14 cellular contexts compared by ENCODE assay signal in genomic region chr2:7033136-7033960, GRCh38.
"Had no signal": no experiment of that assay in that cellular context is flagged by ENCODE, and none has a peak within 500 bp of the region (broad histone marks: within the 10 kb centered on the region; RNA-seq: fewer than 3 reads in every experiment).

No MANE protein-coding gene starts in this region.

- H3K4me3 Mint-ChIP-seq: activated B cell treated with CpG ODN at 0.5 μM for 24 hours; activated naive CD8-positive, alpha-beta T cell treated with anti-CD3 and anti-CD28 coated beads, Interleukin-2, amount 10 ng/mL, durations not matched to agents 7 days and 5 days; memory B cell; T-helper 1 cell treated with Interleukin-12 subunit alpha and Interleukin-12 subunit beta and Interleukin-4 antibody, amounts not matched to agents 30 μg/mL and 1 μg/mL, for 36 hours had no signal

- H3K27me3 ChIP-seq: heart right ventricle, transverse colon had no signal

- H3K27ac ChIP-seq: heart right ventricle, transverse colon had no signal

- ATAC-seq: left lobe of liver had no signal

- H3K4me1 Mint-ChIP-seq: activated B cell treated with CpG ODN at 0.5 μM for 24 hours had no signal

- H3K36me3 ChIP-seq: transverse colon had no signal

- H3K27ac Mint-ChIP-seq: activated B cell treated with CpG ODN at 0.5 μM for 24 hours; activated naive CD8-positive, alpha-beta T cell treated with anti-CD3 and anti-CD28 coated beads, Interleukin-2, amount 10 ng/mL, durations not matched to agents 7 days and 5 days; memory B cell; T-helper 1 cell treated with Interleukin-12 subunit alpha and Interleukin-12 subunit beta and Interleukin-4 antibody, amounts not matched to agents 30 μg/mL and 1 μg/mL, for 36 hours had no signal

- FAIRE-seq: bronchial epithelial cell, frontal cortex, islet of Langerhans had no signal

- H3K9me3 ChIP-seq: heart right ventricle, transverse colon had no signal

- H3K27me3 Mint-ChIP-seq: activated B cell treated with CpG ODN at 0.5 μM for 24 hours; activated naive CD8-positive, alpha-beta T cell treated with anti-CD3 and anti-CD28 coated beads, Interleukin-2, amount 10 ng/mL, durations not matched to agents 7 days and 5 days; memory B cell had no signal

- H3K9me3 Mint-ChIP-seq: activated B cell treated with CpG ODN at 0.5 μM for 24 hours; T-helper 1 cell treated with Interleukin-12 subunit alpha and Interleukin-12 subunit beta and Interleukin-4 antibody, amounts not matched to agents 30 μg/mL and 1 μg/mL, for 36 hours had no signal

- H3K4me3 ChIP-seq: smooth muscle cell, transverse colon had no signal

- DNase-seq: activated B cell treated with CpG ODN at 0.5 μM for 24 hours; activated CD4-positive, alpha-beta T cell treated with anti-CD3 and anti-CD28 coated beads, Interleukin-2, amount 50 U/mL, for 1 hour; activated naive CD8-positive, alpha-beta T cell treated with anti-CD3 and anti-CD28 coated beads, Interleukin-2, amount 10 ng/mL, durations not matched to agents 7 days and 5 days; activated T-cell treated with anti-CD3 and anti-CD28 coated beads for 4 hours; aorta; heart right ventricle; transverse colon had no signal
